ENCODE assay signal across 12 cellular contexts in genomic region chr6:38610050-38610619, GRCh38.
"Had no signal": no experiment of that assay in that cellular context is flagged by ENCODE, and none has a peak within 500 bp of the region (broad histone marks: within the 10 kb centered on the region; RNA-seq: fewer than 3 reads in every experiment).

No MANE protein-coding gene starts in this region.

- DNase-seq: activated CD4-positive, alpha-beta T cell treated with anti-CD3 and anti-CD28 coated beads, Interleukin-2, amount 50 U/mL, for 1 hour; amygdala; hippocampal formation; left colon; occipital lobe; psoas muscle; stimulated activated CD4-positive, alpha-beta T cell treated with anti-CD3 and anti-CD28 coated beads, Interleukin-12 subunit alpha, Interleukin-12 subunit beta, amount 100 ng/mL, for 4 hours; stimulated activated CD4-positive, alpha-beta T cell treated with anti-CD3 and anti-CD28 coated beads, Interleukin-2, amount 100 ng/mL, for 48 hours; stimulated activated CD8-positive, alpha-beta memory T cell treated with anti-CD3 and anti-CD28 coated beads, Interleukin-4, amount 100 ng/mL, for 48 hours had no signal

- H3K4me3 ChIP-seq: psoas muscle had no signal

- H3K9me3 ChIP-seq: psoas muscle had no signal

- H3K27ac ChIP-seq: psoas muscle had no signal

- ATAC-seq: activated naive CD4-positive, alpha-beta T cell treated with anti-CD3 and anti-CD28 coated beads, Interleukin-2, amount 50 U/mL, for 72 hours; left colon; psoas muscle; sciatic nerve; SK-N-SH treated with all-trans-retinoic acid at 6 μM for 48 hours had no signal
